ENCODE assay signal across 9 cellular contexts in the genomic region with DNA sequence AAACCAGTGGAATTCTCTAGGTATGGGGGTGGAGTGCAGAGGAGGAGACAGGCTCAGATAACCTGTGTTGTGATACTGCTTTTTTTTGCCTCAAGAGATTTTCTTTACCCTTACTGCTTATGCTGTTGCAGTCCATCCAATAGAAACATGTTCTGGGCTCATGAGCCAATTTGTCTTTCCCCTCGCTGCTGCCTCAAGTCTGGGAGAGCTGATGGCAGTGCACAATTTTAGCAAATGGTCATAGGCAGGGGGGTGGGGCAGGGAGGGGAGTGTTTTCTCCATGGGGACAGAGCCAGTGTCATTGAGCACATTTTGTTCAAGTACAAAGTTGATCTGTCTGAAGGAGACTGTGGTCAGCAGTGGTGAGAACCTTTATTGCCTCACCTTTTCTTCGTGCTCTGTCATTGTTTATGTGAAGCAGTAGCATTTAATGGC.
DNase-seq lines count a peak whose midpoint lies in the region; ATAC-seq and TF ChIP-seq lines count a peak whose summit lies in the region.
"Had no signal": no experiment of that assay in that cellular context is flagged by ENCODE, and none has a peak within 500 bp of the region (broad histone marks: within the 10 kb centered on the region; RNA-seq: fewer than 3 reads in every experiment).

No MANE protein-coding gene starts in this region.

- H3K4me1 ChIP-seq in lung (ENCODE audit: control insufficient read depth in 2 of 2, insufficient read depth in 2 of 2, low read length in 2 of 2) = peaks cover 6 to 41% of the 10 kb centered on the region in 2 donors

- no peaks in the 10 kb centered on the region for H3K36me3 ChIP-seq in lung (ENCODE audit: control insufficient read depth in 2 of 2, insufficient read depth in 2 of 2, low read length in 2 of 2)

- ATAC-seq in lung (ENCODE audit: insufficient read depth, low FRiP score) (peak; percentile 35), GM19035 (IDR thresholded peaks at IDR 0.05; ENCODE audit: unreplicated experiment) (no peak)
- ATAC-seq: PC-3 had no signal

- TF ChIP-seq CTCF in lung (IDR thresholded peaks at IDR 0.05; ENCODE audit: control extremely low read depth, extremely low read depth) = no peak

- intact Hi-C loops in activated CD4-positive, alpha-beta T cell treated with anti-CD3 and anti-CD28 coated beads, Interleukin-2, amount 10 ng/mL, durations not matched to agents 24 days and 14 days (cut with micrococcal nuclease) = loop anchor here (2.0 kb wide), 1 partner anchor 23 kb away; no protein-coding TSS in a partner anchor

- H3K4me1 Mint-ChIP-seq in activated CD4-positive, alpha-beta T cell treated with anti-CD3 and anti-CD28 coated beads, Interleukin-2, amount 10 ng/mL, durations not matched to agents 24 days and 14 days = peaks cover 57% of the 10 kb centered on the region

- H3K36me3 Mint-ChIP-seq in activated CD4-positive, alpha-beta T cell treated with anti-CD3 and anti-CD28 coated beads, Interleukin-2, amount 10 ng/mL, durations not matched to agents 24 days and 14 days (ENCODE audit: low read depth) = peaks cover 36% of the 10 kb centered on the region

- H3K27ac Mint-ChIP-seq in activated CD4-positive, alpha-beta T cell treated with anti-CD3 and anti-CD28 coated beads, Interleukin-2, amount 10 ng/mL, durations not matched to agents 24 days and 14 days = peak overlapping the region; percentile 89

- no peaks in the 10 kb centered on the region for H3K9me3 Mint-ChIP-seq in activated CD4-positive, alpha-beta T cell treated with anti-CD3 and anti-CD28 coated beads, Interleukin-2, amount 10 ng/mL, durations not matched to agents 24 days and 14 days

- no peaks in the 10 kb centered on the region for H3K27me3 ChIP-seq in lung (ENCODE audit: control insufficient read depth, insufficient read depth)

- H3K4me3 ChIP-seq in lung = no peak overlapping the region

- no peaks in the 10 kb centered on the region for H3K9me3 ChIP-seq in lung (ENCODE audit: control insufficient read depth in 2 of 2, insufficient read depth in 1 of 2, low read length in 1 of 2)

- no peak overlapping the region for H3K4me3 Mint-ChIP-seq in activated CD4-positive, alpha-beta T cell treated with anti-CD3 and anti-CD28 coated beads, Interleukin-2, amount 10 ng/mL, durations not matched to agents 24 days and 14 days

- peak; percentile 48 for DNase-seq in activated CD4-positive, alpha-beta T cell treated with anti-CD3 and anti-CD28 coated beads, Interleukin-2, amount 10 ng/mL, durations not matched to agents 24 days and 14 days
- DNase-seq in activated CD4-positive, alpha-beta T cell treated with anti-CD3 and anti-CD28 coated beads for 1 hour = no peak
- DNase-seq in cerebellum (ENCODE audit: low spot score) (peak; percentile 7), lung (ENCODE audit: low spot score) (peak; percentile 58), MV-4-11 (lab: John Stamatoyannopoulos, UW) (no peak), EL (no peak)
- DNase-seq: PC-3 had no signal

- H3K27ac ChIP-seq in lung (ENCODE audit: low read depth in 1 of 2, low read length in 1 of 2) (peak overlapping the region; percentile 80 to 95), temporal lobe (ENCODE audit: low read depth, low read length) (peak overlapping the region; percentile 10)

- no peaks in the 10 kb centered on the region for H3K27me3 Mint-ChIP-seq in activated CD4-positive, alpha-beta T cell treated with anti-CD3 and anti-CD28 coated beads, Interleukin-2, amount 10 ng/mL, durations not matched to agents 24 days and 14 days

- WGBS in lung, 2 donors = 40 to 50% methylated on average over 2 of the region's 2 CpGs

Comparison
In these comparisons a context has a peak if more than half of its experiments do, and no peak if none do; other contexts are left out.
1. DNase-seq: peak in activated CD4-positive, alpha-beta T cell treated with anti-CD3 and anti-CD28 coated beads, Interleukin-2, amount 10 ng/mL, durations not matched to agents 24 days and 14 days (single experiment), cerebellum (single experiment) and lung (single experiment); none in activated CD4-positive, alpha-beta T cell treated with anti-CD3 and anti-CD28 coated beads for 1 hour (single experiment), MV-4-11 (single experiment) and EL (single experiment).